2 cellular contexts compared by ENCODE assay signal in genomic region chr2:26612034-26612433, GRCh38.
TF ChIP-seq lines count a peak whose summit lies in the region.

No MANE protein-coding gene starts in this region.

TF ChIP-seq in SK-N-SH treated with all-trans-retinoic acid at 6 μM for 48 hours, 23 proteins besides CTCF, POLR2A, EP300 and RAD21 (continued from another document):
- TF ChIP-seq TSHZ2 (CRISPR knock-in tag; IDR thresholded peaks at IDR 0.05): no peak
- TF ChIP-seq BACH2 (CRISPR knock-in tag; IDR thresholded peaks at IDR 0.05; ENCODE audit: borderline replicate concordance): no peak
- TF ChIP-seq TOX (CRISPR knock-in tag; IDR thresholded peaks at IDR 0.05; ENCODE audit: borderline replicate concordance): no peak
TF ChIP-seq in SK-N-SH treated with all-trans-retinoic acid at 6 μM for 48 hours: peak in this region for 0.

TF ChIP-seq in K562, 482 proteins besides CTCF, POLR2A, EP300 and RAD21 (continued from another document):
- 0 out of 2 replicates have a peak, but pooled peaks have one; percentile 18 for TF ChIP-seq ZNF316 (IDR thresholded peaks at IDR 0.05)
